8 cellular contexts compared by ENCODE assay signal in genomic region chr1:21289127-21289526, GRCh38. TPM values are rescaled to one million over a fixed set of nuclear protein-coding genes. Genes with fewer than 3 reads are reported as not detected.
A peak's percentile ranks its signal among the peaks of the same experiment; 100 is the strongest.
DNase-seq lines count a peak whose midpoint lies in the region; ATAC-seq and TF ChIP-seq lines count a peak whose summit lies in the region.

No MANE protein-coding gene starts in this region.

- H3K9me3 ChIP-seq in CD4-positive, alpha-beta T cell (ENCODE audit: control insufficient read depth, low read length): no peaks in the 10 kb centered on the region
- H3K9me3 ChIP-seq in parathyroid adenoma (ENCODE audit: control insufficient read depth, low read length): no peaks in the 10 kb centered on the region

- peaks cover 29% of the 10 kb centered on the region for H3K36me3 Mint-ChIP-seq in CD4-positive, alpha-beta T cell (ENCODE audit: low read depth)

- H3K27ac ChIP-seq in CD4-positive, alpha-beta T cell (ENCODE audit: low read depth, low read length): peak overlapping the region; percentile 83
- H3K27ac ChIP-seq in RWPE1 (peak overlapping the region; percentile 73), parathyroid adenoma (peak overlapping the region; percentile 51)

- peaks cover 57% of the 10 kb centered on the region for H3K4me1 Mint-ChIP-seq in CD4-positive, alpha-beta T cell (ENCODE audit: low read depth)

- H2AFZ ChIP-seq in parathyroid adenoma: no peak overlapping the region

- peak overlapping the region; percentile 94 for H3K4me3 Mint-ChIP-seq in CD4-positive, alpha-beta T cell

- H3K36me3 ChIP-seq in parathyroid adenoma (ENCODE audit: control insufficient read depth, insufficient read depth, low read length): no peaks in the 10 kb centered on the region

- POLR2A ChIA-PET in CD4-positive, alpha-beta T cell (lab: Charles Lee): interaction anchor here (0.8 to 7.7 kb wide), 3 partner anchors 8 to 56 kb away, joined by 3 to 114 read pairs (median 11); no protein-coding TSS in a partner anchor
- POLR2A ChIA-PET in RWPE1 (lab: Yijun Ruan, JAX; ENCODE audit: low non-redundant PET): no interaction called here

- no peaks in the 10 kb centered on the region for H3K27me3 Mint-ChIP-seq in CD4-positive, alpha-beta T cell

- H3K27ac Mint-ChIP-seq in CD4-positive, alpha-beta T cell: peak overlapping the region; percentile 93

- H3K79me2 ChIP-seq in parathyroid adenoma: peaks cover 10% of the 10 kb centered on the region

- H3K9me3 Mint-ChIP-seq in CD4-positive, alpha-beta T cell: no peaks in the 10 kb centered on the region

- no peaks in the 10 kb centered on the region for H3K27me3 ChIP-seq in CD4-positive, alpha-beta T cell (ENCODE audit: control insufficient read depth, insufficient read depth, low read length)
- no peaks in the 10 kb centered on the region for H3K27me3 ChIP-seq in parathyroid adenoma (ENCODE audit: control insufficient read depth, insufficient read depth, low read length)

- ATAC-seq in CD4-positive, alpha-beta T cell (ENCODE audit: poor library complexity): no peak
- no peak for ATAC-seq in HG03025 (IDR thresholded peaks at IDR 0.05; ENCODE audit: low FRiP score, unreplicated experiment)
- ATAC-seq in HG03571 (IDR thresholded peaks at IDR 0.05; ENCODE audit: unreplicated experiment): no peak

- peaks cover 5% of the 10 kb centered on the region for H3K4me1 ChIP-seq in parathyroid adenoma

- peak overlapping the region; percentile 75 for H3K4me2 ChIP-seq in parathyroid adenoma (ENCODE audit: low read length)

- CTCF ChIA-PET in CD4-positive, alpha-beta T cell (lab: Charles Lee): interaction anchor here (1.3 to 7.8 kb wide), 2 partner anchors 18 to 35 kb away, joined by 3 to 80 read pairs; no protein-coding TSS in a partner anchor
- CTCF ChIA-PET in RWPE1 (lab: Yijun Ruan, JAX): no interaction called here

- intact Hi-C loops in CD4-positive, alpha-beta T cell (cut with DNase I, micrococcal nuclease): no loop called here

- no peak overlapping the region for H3K9ac ChIP-seq in parathyroid adenoma

- DNase-seq in CD4-positive, alpha-beta T cell: no peak
- DNase-seq in RWPE1 (ENCODE audit: low spot score): no peak
- DNase-seq in epithelial cell of proximal tubule (ENCODE audit: low read depth): no peak
- no peak for DNase-seq in GOT3 (lab: John Stamatoyannopoulos, UW)
- DNase-seq in DMS153 treated with DMSO at 0.1 percent for 48 hours (lab: John Stamatoyannopoulos, UW; ENCODE audit: unreplicated experiment): no peak

- H3K4me3 ChIP-seq in epithelial cell of proximal tubule (ENCODE audit: low read depth, low read length) (peak overlapping the region; percentile 64), parathyroid adenoma (ENCODE audit: low read depth, low read length) (peak overlapping the region; percentile 52)

- TF ChIP-seq CTCF in CD4-positive, alpha-beta T cell (IDR thresholded peaks at IDR 0.05): no peak
- no peak for TF ChIP-seq CTCF in RWPE1 (conservative IDR thresholded peaks at IDR 0.05; ENCODE audit: low read depth)
- TF ChIP-seq CTCF in epithelial cell of proximal tubule (conservative IDR thresholded peaks at IDR 0.05; ENCODE audit: low read depth, low read length): no peak
- TF ChIP-seq CTCF in parathyroid adenoma (IDR thresholded peaks at IDR 0.05): no peak

RNA-seq across cellular contexts. Expression of gene ECE1, which starts 1.1 kb away (rescaled TPM):
- total RNA-seq in CD4-positive, alpha-beta T cell: 10 to 100 TPM; 62.0 to 63.6 TPM
- total RNA-seq in epithelial cell of proximal tubule: 98.7 and 115 TPM in 2 replicates
